1 cellular context compared by ENCODE assay signal in the genomic region with DNA sequence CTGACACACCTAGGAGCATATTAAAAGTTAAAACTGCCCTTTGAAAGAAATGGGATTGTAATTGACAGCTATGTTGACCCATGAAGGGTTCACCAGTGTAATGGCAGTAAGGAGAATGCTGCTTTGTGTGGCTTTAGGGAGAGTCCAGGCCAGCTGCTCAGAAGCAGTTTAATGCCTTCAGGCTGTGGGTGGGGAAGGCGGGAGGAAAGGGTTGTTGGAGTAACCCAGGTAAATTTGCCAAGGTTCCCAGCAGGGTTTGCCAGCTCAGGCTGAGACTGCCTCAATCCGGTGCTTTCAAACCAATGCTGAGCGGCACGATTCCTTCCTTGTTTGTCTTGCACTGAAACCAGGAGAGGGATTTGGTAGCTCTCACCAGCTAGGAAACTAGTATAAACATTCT.
TF ChIP-seq lines count a peak whose summit lies in the region.

No MANE protein-coding gene starts in this region.

TF ChIP-seq in GM12878, 131 proteins besides CTCF, POLR2A, EP300 and RAD21:
- TF ChIP-seq NBN (IDR thresholded peaks at IDR 0.05) (no peak), IRF4 (IDR thresholded peaks at IDR 0.05; ENCODE audit: low read depth, low read length) (no peak), NR2F1 (conservative IDR thresholded peaks at IDR 0.05) (no peak)
